In the genomic region with DNA sequence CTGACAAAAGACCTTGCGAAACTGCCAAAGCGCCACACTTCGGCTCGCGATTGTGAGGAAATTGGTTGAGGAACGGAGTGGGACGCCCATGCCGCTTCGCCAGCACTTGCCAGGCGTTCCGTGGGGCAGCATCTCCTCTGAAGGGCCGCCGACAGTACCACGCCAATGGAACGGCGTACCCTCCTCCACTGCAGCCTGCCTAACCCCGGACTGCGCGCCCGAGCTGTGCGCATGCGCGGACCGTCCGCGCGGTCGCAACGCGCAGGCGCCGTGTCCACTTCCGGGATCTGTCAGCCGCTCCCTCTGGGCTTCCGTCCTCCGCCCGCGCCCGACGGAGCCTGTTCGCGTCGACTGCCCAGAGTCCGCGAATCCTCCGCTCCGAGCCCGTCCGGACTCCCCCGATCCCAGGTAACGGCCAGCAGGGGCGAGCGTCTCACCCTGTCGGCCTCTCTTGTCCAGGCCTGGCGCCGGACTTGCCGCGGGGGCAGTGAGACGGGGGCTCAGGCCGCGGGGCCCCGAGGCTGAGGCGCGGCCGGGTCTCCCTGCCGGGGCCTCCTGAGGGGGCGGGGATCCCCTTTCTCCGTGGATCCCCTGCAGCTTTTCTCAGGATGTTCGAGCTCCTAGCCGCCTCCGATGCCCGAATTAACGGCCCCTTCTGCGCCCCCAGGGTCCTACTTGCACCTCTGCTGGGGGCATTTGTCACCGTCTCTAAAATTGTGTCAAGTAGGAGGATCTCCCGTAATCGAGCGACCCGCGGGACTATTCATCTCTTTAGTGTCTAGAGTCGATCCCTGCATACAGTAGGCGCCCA, we compare ENCODE assay signal across 8 cellular contexts. TPM values are rescaled to one million over a fixed set of nuclear protein-coding genes. Genes with fewer than 3 reads are reported as not detected.
A peak's percentile ranks its signal among the peaks of the same experiment; 100 is the strongest.
DNase-seq lines count a peak whose midpoint lies in the region; ATAC-seq and TF ChIP-seq lines count a peak whose summit lies in the region.

A gene (plus strand): TSS at position 302 of the 811 bp plus-strand sequence. CDS start 7,456 bp downstream, outside the sequence.

- peaks cover 40% of the 10 kb centered on the region for H3K4me1 ChIP-seq in BLaER1
- peaks cover 31% of the 10 kb centered on the region for H3K4me1 ChIP-seq in colonic mucosa

- H3K27me3 ChIP-seq in BLaER1 = no peaks in the 10 kb centered on the region
- H3K27me3 ChIP-seq in colonic mucosa = no peaks in the 10 kb centered on the region
- no peaks in the 10 kb centered on the region for H3K27me3 ChIP-seq in layer of hippocampus (ENCODE audit: control insufficient read depth, insufficient read depth, low read length)

- intact Hi-C loops in colonic mucosa (cut with DNase I) = no loop called here

- H4K20me1 ChIP-seq in BLaER1 = peaks cover 51% of the 10 kb centered on the region

- H3K9me3 ChIP-seq in BLaER1 = no peaks in the 10 kb centered on the region
- no peaks in the 10 kb centered on the region for H3K9me3 ChIP-seq in colonic mucosa

- no peak for TF ChIP-seq CTCF in colonic mucosa (IDR thresholded peaks at IDR 0.05)

- H3K4me2 ChIP-seq in BLaER1 = peak within 1 kb of the TSS; percentile 89

- ATAC-seq in GM19324 (IDR thresholded peaks at IDR 0.05; ENCODE audit: low FRiP score, unreplicated experiment) = peak; percentile 97
- peak; percentile 81 for ATAC-seq in HG03460 (IDR thresholded peaks at IDR 0.05; ENCODE audit: unreplicated experiment)

- H3K27ac ChIP-seq in BLaER1 (peak within 1 kb of the TSS; percentile 83), colonic mucosa (peak within 1 kb of the TSS; percentile 93), layer of hippocampus (ENCODE audit: low read depth, low read length) (peak within 1 kb of the TSS; percentile 85)

- H3K36me3 ChIP-seq in BLaER1 (peaks cover 15% of the 10 kb centered on the region; the same call in 1 of the 2 replicates), colonic mucosa (no peaks in the 10 kb centered on the region)

- DNase-seq in NCI-H526 (lab: John Stamatoyannopoulos, UW) (peak; percentile 87 to 97), colonic mucosa (peak; percentile 90)
- peak; percentile 94 for DNase-seq in activated CD4-positive, alpha-beta T cell treated with anti-CD3 and anti-CD28 coated beads for 48 hours
- peak; percentile 72 to 86 (median 84) for DNase-seq in stimulated activated CD4-positive, alpha-beta T cell treated with anti-CD3 and anti-CD28 coated beads, Interleukin-1b, Interleukin-23, amount 100 ng/mL, for 24 hours (ENCODE audit: low read depth in 4 of 4, low spot score in 1 of 4)

- H3K9ac ChIP-seq in BLaER1 (peak within 1 kb of the TSS; percentile 90), colonic mucosa (ENCODE audit: low read depth in 2 of 2, low read length in 2 of 2) (peak within 1 kb of the TSS; percentile 97 to 98)

- peak within 1 kb of the TSS; percentile 84 for H3K4me3 ChIP-seq in BLaER1
- peak within 1 kb of the TSS; percentile 100 for H3K4me3 ChIP-seq in colonic mucosa

RNA-seq across cellular contexts. Expression of the gene that starts here (rescaled TPM):
- 100 to 1,000 TPM; 173 to 231 TPM for total RNA-seq in colonic mucosa

Comparison
In these comparisons a context has a peak if more than half of its experiments do, and no peak if none do; other contexts are left out.
1. Peak in every context shown above with its lines: DNase-seq, ATAC-seq, H3K4me3 ChIP-seq and H3K27ac ChIP-seq.